Comparison of ENCODE assay signal across 1 cellular context in genomic region chr2:43220229-43220981, GRCh38.
TF ChIP-seq lines count a peak whose summit lies in the region.

No MANE protein-coding gene starts in this region.

TF ChIP-seq in H1, 55 proteins besides CTCF, POLR2A, EP300 and RAD21 (continued from another document):
- TF ChIP-seq SAP30 (IDR thresholded peaks at IDR 0.05; ENCODE audit: insufficient read depth, insufficient replicate concordance, low read length) (peak; percentile 5), CHD2 (IDR thresholded peaks at IDR 0.05; ENCODE audit: low read length) (no peak), YY1 (IDR thresholded peaks at IDR 0.05; ENCODE audit: low read depth, low read length) (no peak), BRCA1 (IDR thresholded peaks at IDR 0.05; ENCODE audit: low read depth, low read length) (no peak), HDAC6 (IDR thresholded peaks at IDR 0.05; ENCODE audit: low read depth, low read length) (no peak), BACH1 (IDR thresholded peaks at IDR 0.05; ENCODE audit: low read length) (no peak)
TF ChIP-seq in H1: peak in this region for 1.
